In the genomic region with DNA sequence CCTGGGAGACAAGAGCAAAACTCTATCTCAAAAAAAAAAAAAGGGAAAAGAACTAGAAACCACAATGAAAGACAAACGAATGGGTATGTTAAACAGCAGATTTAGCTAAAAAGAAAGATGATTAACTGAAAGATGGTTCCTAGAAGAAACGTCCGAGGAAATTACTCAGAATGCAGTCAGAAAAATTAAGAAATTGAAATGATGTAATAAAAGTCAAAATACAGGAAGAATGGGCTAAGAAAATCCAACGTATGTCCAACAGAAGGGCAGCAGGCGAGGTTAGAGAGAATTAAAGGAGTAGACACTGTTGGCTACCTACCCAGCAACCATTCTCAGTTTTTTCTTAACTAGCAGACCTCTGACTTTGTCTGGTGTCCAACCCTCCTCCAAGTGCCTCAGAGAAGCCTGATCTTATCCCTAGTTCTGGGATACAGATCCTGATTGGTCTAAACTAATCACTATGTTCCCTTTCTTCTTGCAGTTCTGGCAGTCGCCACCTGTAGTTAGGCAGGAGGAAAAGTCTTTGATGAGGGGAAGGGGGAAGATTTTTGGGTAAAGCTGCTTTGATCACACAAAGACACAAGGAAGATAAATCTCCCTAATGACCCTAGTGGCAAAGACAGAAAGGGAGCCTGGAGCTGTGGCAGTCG, we compare ENCODE assay signal across 21 cellular contexts. TPM values are rescaled to one million over a fixed set of nuclear protein-coding genes. Genes with fewer than 3 reads are reported as not detected.
DNase-seq lines count a peak whose midpoint lies in the region; ATAC-seq and TF ChIP-seq lines count a peak whose summit lies in the region.
"Had no signal": no experiment of that assay in that cellular context is flagged by ENCODE, and none has a peak within 500 bp of the region (broad histone marks: within the 10 kb centered on the region; RNA-seq: fewer than 3 reads in every experiment).

No MANE protein-coding gene starts in this region.

- 0 out of 2 replicates have a peak overlapping the region, but pooled peaks have one; percentile 26 for H3K27ac ChIP-seq in ACC112 (ENCODE audit: low read depth, low read length)
- H3K27ac ChIP-seq: sigmoid colon had no signal

- H3K27me3 ChIP-seq in ACC112 (ENCODE audit: insufficient read depth, low read length): no peaks in the 10 kb centered on the region
- H3K27me3 ChIP-seq: sigmoid colon had no signal

- DNase-seq in HCEC 1CT (peak; percentile 54), SK-MEL-5 (ENCODE audit: low read depth, low spot score) (peak; percentile 28), fibroblast of the aortic adventitia (ENCODE audit: low read depth) (peak; percentile 34), medulla oblongata (ENCODE audit: extremely low spot score) (no peak)
- no peak for DNase-seq in stimulated activated CD4-positive, alpha-beta T cell treated with anti-CD3 and anti-CD28 coated beads, Interleukin-4, amount 100 ng/mL, for 1 hour
- DNase-seq: activated CD4-positive, alpha-beta memory T cell treated with anti-CD3 and anti-CD28 coated beads for 36 hours; activated T-cell treated with anti-CD3 and anti-CD28 coated beads, Interleukin-2, amount 50 U/mL, for 4 hours; CD4-positive, alpha-beta T cell; cortex of kidney; DMS79; immature natural killer cell; KG1; NCI-H1092; NCI-H748 treated with DMSO at 0.1 percent for 48 hours; sigmoid colon; stimulated activated naive CD4-positive, alpha-beta T cell treated with Interleukin-2 at 50 U/mL for 16 hours; trophoblast cell had no signal

- H2AFZ ChIP-seq in ACC112 (ENCODE audit: low read length, unreplicated experiment): no peak overlapping the region

- H3K4me1 ChIP-seq in ACC112 (ENCODE audit: control insufficient read depth, insufficient read depth, low read length, unreplicated experiment): peaks cover 15% of the 10 kb centered on the region
- H3K4me1 ChIP-seq: sigmoid colon had no signal

- no peak for TF ChIP-seq CTCF in fibroblast of the aortic adventitia (IDR thresholded peaks at IDR 0.05; ENCODE audit: insufficient read depth, low read length)

- no peak overlapping the region for H3K4me3 ChIP-seq in ACC112 (ENCODE audit: low read depth, low read length)
- H3K4me3 ChIP-seq in fibroblast of the aortic adventitia (ENCODE audit: low read depth, low read length): no peak overlapping the region
- H3K4me3 ChIP-seq: sigmoid colon had no signal

- ATAC-seq in HG02840 (IDR thresholded peaks at IDR 0.05; ENCODE audit: low FRiP score, unreplicated experiment) (no peak), GM21717 (IDR thresholded peaks at IDR 0.05; ENCODE audit: unreplicated experiment) (no peak)
- ATAC-seq: activated naive CD4-positive, alpha-beta T cell treated with anti-CD3 and anti-CD28 coated beads, Interleukin-2, amount 50 U/mL, for 72 hours; activated T-cell treated with anti-CD3 and anti-CD28 coated beads, Interleukin-2, amount 50 U/mL, for 4 hours had no signal

- H3K79me2 ChIP-seq in ACC112 (ENCODE audit: control insufficient read depth, insufficient read depth, low read length, unreplicated experiment): no peaks in the 10 kb centered on the region

- H3K36me3 ChIP-seq in ACC112 (ENCODE audit: insufficient read depth, low read length): peaks cover 7% of the 10 kb centered on the region; the same call in 1 of the 2 replicates
- H3K36me3 ChIP-seq: sigmoid colon had no signal

- in situ Hi-C loops in SK-MEL-5 (cut with HindIII; ENCODE audit: low pct_unique_long_range_greater_than_20kb, low sequenced_read_pairs): no loop called here

RNA-seq across cellular contexts. Expression of gene GPR161, which starts 25.7 kb away (rescaled TPM):
- 38.2 and 41.8 TPM in 2 replicates for total RNA-seq in SK-MEL-5 (2014; rRNA removed; shearing (Covaris generic))
- 32.1 and 36.5 TPM in 2 replicates for polyA plus RNA-seq in SK-MEL-5 (2015; cell fraction: cytosol; rRNA removed)
- 22.3 and 36.3 TPM in 2 replicates for polyA plus RNA-seq in SK-MEL-5 (2015; cell fraction: nucleus; rRNA removed)
- 7.0 and 12.3 TPM in 2 replicates for total RNA-seq in fibroblast of the aortic adventitia (ENCODE audit: low replicate concordance)
- total RNA-seq: CD4-positive, alpha-beta T cell had no signal
- polyA plus RNA-seq: immature natural killer cell had no signal

Comparison
In these comparisons a context has a peak if more than half of its experiments do, and no peak if none do; other contexts are left out.
1. DNase-seq: peak in HCEC 1CT (single experiment), SK-MEL-5 (single experiment) and fibroblast of the aortic adventitia (single experiment); none in medulla oblongata (single experiment) and stimulated activated CD4-positive, alpha-beta T cell treated with anti-CD3 and anti-CD28 coated beads, Interleukin-4, amount 100 ng/mL, for 1 hour (single experiment).